Comparison of ENCODE assay signal across 8 cellular contexts in genomic region chr18:48955528-48956261, GRCh38. TPM values are rescaled to one million over a fixed set of nuclear protein-coding genes. Genes with fewer than 3 reads are reported as not detected.
DNase-seq lines count a peak whose midpoint lies in the region; ATAC-seq and TF ChIP-seq lines count a peak whose summit lies in the region.

No MANE protein-coding gene starts in this region.

- H3K36me3 Mint-ChIP-seq in WTC11: no peaks in the 10 kb centered on the region

- 19% methylated on average over 9 of the region's 9 CpGs for whole genome bisulfite sequencing in right cardiac atrium

- H3K9me3 Mint-ChIP-seq in WTC11: no peaks in the 10 kb centered on the region

- H3K4me3 Mint-ChIP-seq in WTC11: no peak overlapping the region

- POLR2A ChIA-PET in WTC11 (lab: Charles Lee): interaction anchor here (1.0 kb wide), 1 partner anchor 28 kb away, joined by 6 read pairs; no protein-coding TSS in a partner anchor

- intact Hi-C loops in right cardiac atrium (cut with DNase I): loop anchor here in 1 of 4 donors (10.0 kb wide), 1 partner anchor 219 kb away; no protein-coding TSS in a partner anchor
- intact Hi-C loops in left colon (cut with DNase I, micrococcal nuclease): no loop called here

- H3K9me3 ChIP-seq in right cardiac atrium (ENCODE audit: control insufficient read depth, low read length): no peaks in the 10 kb centered on the region

- TF ChIP-seq CTCF in WTC11 (IDR thresholded peaks at IDR 0.05): no peak

- no peak overlapping the region for H3K4me3 ChIP-seq in right cardiac atrium (ENCODE audit: low read length)
- H3K4me3 ChIP-seq in skin epidermis: no peak overlapping the region

- peak overlapping the region; percentile 63 for H3K27ac Mint-ChIP-seq in WTC11

- peak overlapping the region; percentile 91 for H3K27ac ChIP-seq in right cardiac atrium (ENCODE audit: low read length)
- peak overlapping the region in 20 of 21 experiments; percentile 28 to 86 (median 71) for H3K27ac ChIP-seq in skin epidermis

- peaks cover 66% of the 10 kb centered on the region for H3K4me1 Mint-ChIP-seq in WTC11

- H3K27me3 ChIP-seq in right cardiac atrium (ENCODE audit: control insufficient read depth, insufficient read depth): no peaks in the 10 kb centered on the region

- H3K27me3 Mint-ChIP-seq in WTC11 (ENCODE audit: low read depth): peaks cover 5% of the 10 kb centered on the region

- H3K4me1 ChIP-seq in right cardiac atrium (ENCODE audit: control insufficient read depth, insufficient read depth, low read length): peaks cover 14% of the 10 kb centered on the region

- ATAC-seq in WTC11 (peak; percentile 1; the same call in 1 of the 2 replicates), right cardiac atrium (peak; percentile 10 to 40), GM19328 (IDR thresholded peaks at IDR 0.05; ENCODE audit: unreplicated experiment) (no peak), left colon (no peak)

- CTCF ChIA-PET in WTC11 (lab: Charles Lee): interaction anchor here (0.8 to 2.0 kb wide), 5 partner anchors 12 to 28 kb away, joined by 4 to 6 read pairs (median 4); no protein-coding TSS in a partner anchor

- DNase-seq in H4 (ENCODE audit: low spot score) (peak; percentile 63), WTC11 (ENCODE audit: low spot score) (no peak), right cardiac atrium (peak; percentile 67 to 82 (median 80)), NCI-H524 (lab: John Stamatoyannopoulos, UW) (no peak), left colon (no peak)
- DNase-seq in activated naive CD4-positive, alpha-beta T cell (lab: John Stamatoyannopoulos, UW): no peak

TF ChIP-seq in WTC11, 78 proteins besides CTCF, POLR2A, EP300 and RAD21:
- no peak for TF ChIP-seq ZNF121 (CRISPR knock-in tag; IDR thresholded peaks at IDR 0.05)
- no peak for TF ChIP-seq USF2 (CRISPR knock-in tag; IDR thresholded peaks at IDR 0.05)
- no peak for TF ChIP-seq SOX15 (CRISPR knock-in tag; IDR thresholded peaks at IDR 0.05)
- TF ChIP-seq ZNF232 (CRISPR knock-in tag; IDR thresholded peaks at IDR 0.05): no peak
- TF ChIP-seq PRDM15 (CRISPR knock-in tag; IDR thresholded peaks at IDR 0.05): peak; percentile 94
- TF ChIP-seq ZNF423 (CRISPR knock-in tag; IDR thresholded peaks at IDR 0.05): no peak
- no peak for TF ChIP-seq E2F5 (CRISPR knock-in tag; IDR thresholded peaks at IDR 0.05)
TF ChIP-seq in WTC11: peak in this region for 1.

RNA-seq across cellular contexts. Expression of gene SMAD7, which starts 4.9 kb away (rescaled TPM):
- 6.9 and 10.1 TPM in 2 replicates for total RNA-seq in H4 (2014; rRNA removed; shearing (Covaris generic))
- total RNA-seq in WTC11 (2021) (26.7 to 44.7 TPM (median 29.5 TPM) in 3 replicates), right cardiac atrium (10 to 100 TPM; 66.3 to 97.6 (median 94.3) TPM), left colon (10 to 100 TPM; 36.4 to 50.0 TPM)
- polyA plus RNA-seq in right cardiac atrium: 34.8 TPM

Comparison
In these comparisons a context has a peak if more than half of its experiments do, and no peak if none do; other contexts are left out.
1. DNase-seq: peak in H4 (single experiment) and right cardiac atrium (3 of 3); none in WTC11 (single experiment), NCI-H524 (0 of 2), left colon (0 of 2) and activated naive CD4-positive, alpha-beta T cell (0 of 4).
2. ATAC-seq: peak in WTC11 (single experiment) and right cardiac atrium (2 of 2); none in GM19328 (single experiment) and left colon (single experiment).